In genomic region chr6:170276369-170277057, GRCh38 we compare ENCODE assay signal across 16 cellular contexts. TPM values are rescaled to one million over a fixed set of nuclear protein-coding genes. Genes with fewer than 3 reads are reported as not detected.
DNase-seq lines count a peak whose midpoint lies in the region; ATAC-seq and TF ChIP-seq lines count a peak whose summit lies in the region.
"Had no signal": no experiment of that assay in that cellular context is flagged by ENCODE, and none has a peak within 500 bp of the region (broad histone marks: within the 10 kb centered on the region; RNA-seq: fewer than 3 reads in every experiment).

No MANE protein-coding gene starts in this region.

- no peaks in the 10 kb centered on the region for H3K9me3 ChIP-seq in esophagus squamous epithelium
- no peaks in the 10 kb centered on the region for H3K9me3 ChIP-seq in right lobe of liver
- H3K9me3 ChIP-seq in stomach, result no peaks in the 10 kb centered on the region

- H3K4me1 ChIP-seq in esophagus squamous epithelium (peaks cover 14 to 56% (median 36%) of the 10 kb centered on the region in 3 donors), right lobe of liver (peaks cover 0 to 20% (median 2%) of the 10 kb centered on the region in 4 donors), stomach (peaks cover 10 to 36% (median 16%) of the 10 kb centered on the region in 4 donors)

- TF ChIP-seq EP300 in stomach (IDR thresholded peaks at IDR 0.05), result no peak

- DNase-seq in EH (ENCODE audit: low read depth) (peak; percentile 30), esophagus squamous epithelium (lab: John Stamatoyannopoulos, UW) (no peak), right lobe of liver (peak; percentile 62 to 88 (median 84)), stomach (peak; percentile 44), putamen (ENCODE audit: low spot score) (no peak), NCI-H526 (lab: John Stamatoyannopoulos, UW) (no peak), EL (no peak)
- DNase-seq in NK-92 treated with Interleukin-12 subunit alpha and Interleukin-12 subunit beta, amount 100 ng/mL, for 24 hours (lab: John Stamatoyannopoulos, UW), result no peak
- DNase-seq: activated CD4-positive, alpha-beta T cell treated with anti-CD3 and anti-CD28 coated beads for 48 hours; activated naive CD8-positive, alpha-beta T cell treated with anti-CD3 and anti-CD28 coated beads for 36 hours; COR-L47; NCI-H1930; NCI-H69; stimulated activated CD4-positive, alpha-beta T cell treated with anti-CD3 and anti-CD28 coated beads, Interleukin-15, amount 100 ng/mL, for 24 hours had no signal

- ATAC-seq in right lobe of liver, result peak; percentile 52 to 76 (median 62)

- intact Hi-C loops in esophagus squamous epithelium (cut with DNase I), result no loop called here
- intact Hi-C loops in right lobe of liver (cut with DNase I), result no loop called here
- intact Hi-C loops in stomach (cut with DNase I; ENCODE audit: low total_unique reads), result no loop called here

- H3K4me3 ChIP-seq in esophagus squamous epithelium, result peak overlapping the region in 1 of 4 donors; percentile 26
- H3K4me3 ChIP-seq in right lobe of liver, result no peak overlapping the region
- no peak overlapping the region for H3K4me3 ChIP-seq in stomach

- peaks cover 0 to 42% (median 0%) of the 10 kb centered on the region in 4 donors for H3K27me3 ChIP-seq in esophagus squamous epithelium
- H3K27me3 ChIP-seq in right lobe of liver, result no peaks in the 10 kb centered on the region
- peaks cover 0 to 22% (median 0%) of the 10 kb centered on the region in 3 donors for H3K27me3 ChIP-seq in stomach

- TF ChIP-seq POLR2A in esophagus squamous epithelium (IDR thresholded peaks at IDR 0.05) (no peak), right lobe of liver (IDR thresholded peaks at IDR 0.05) (no peak), stomach (IDR thresholded peaks at IDR 0.05) (no peak)

- 79 to 85% methylated on average over 5 to 20 of the region's 29 CpGs for WGBS in esophagus squamous epithelium, 2 donors
- 53% methylated on average over 21 of the region's 29 CpGs for WGBS in right lobe of liver (ENCODE audit: insufficient coverage, low coverage, low lambda C conversion rate, missing lambda C conversion rate)
- WGBS in stomach, 5 donors, result 71 to 77% (median 75%) methylated on average over 28 to 29 of the region's 29 CpGs

- TF ChIP-seq CTCF in esophagus squamous epithelium (IDR thresholded peaks at IDR 0.05) (no peak), right lobe of liver (IDR thresholded peaks at IDR 0.05) (no peak), stomach (IDR thresholded peaks at IDR 0.05) (no peak)

- H3K36me3 ChIP-seq in esophagus squamous epithelium (peaks cover 0 to 2% (median 0%) of the 10 kb centered on the region in 3 donors), right lobe of liver (no peaks in the 10 kb centered on the region), stomach (peaks cover 0 to under 1% (median 0%) of the 10 kb centered on the region in 4 donors)

- H3K27ac ChIP-seq in esophagus squamous epithelium (peak overlapping the region; percentile 47 to 80 (median 76)), right lobe of liver (peak overlapping the region; percentile 22 to 58 (median 24)), stomach (peak overlapping the region; percentile 26 to 85 (median 69))
- H3K27ac ChIP-seq: RWPE1 had no signal

RNA-seq across cellular contexts. Expression of gene DLL1, which starts 14.4 kb away (rescaled TPM):
- total RNA-seq in esophagus squamous epithelium (10 to 100 TPM in 3 of 4 donors, 1 to 10 TPM in 1; 8.3 to 37.6 (median 15.1) TPM), right lobe of liver (1 to 10 TPM; 2.0 to 9.6 (median 3.4) TPM), stomach (10 to 100 TPM in 2 of 5 donors, 1 to 10 TPM in 2, not detected in 1; 4.2 to 38.5 (median 9.6) TPM)
- 10 to 100 TPM in 1 of 3 donors, 1 to 10 TPM in 2; 3.4 to 14.1 (median 5.5) TPM for polyA plus RNA-seq in stomach
- total RNA-seq: T-helper 2 cell treated with Interferon-gamma antibody and Interleukin-4, amounts not matched to agents 100 ng/mL and 5 ng/mL, for 36 hours had no signal

RNA-seq across cellular contexts. Expression of gene FAM120B, which starts 30.0 kb away (rescaled TPM):
- 10 to 100 TPM in 3 of 4 donors, 1 to 10 TPM in 1; 8.4 to 25.6 (median 12.9) TPM for total RNA-seq in esophagus squamous epithelium
- 10 to 100 TPM in 5 of 6 experiments, 1 to 10 TPM in 1; 9.5 to 15.7 (median 13.1) TPM for total RNA-seq in right lobe of liver
- total RNA-seq in stomach, result 10 to 100 TPM; 26.4 to 66.5 (median 29.9) TPM
- polyA plus RNA-seq in stomach, result 1 to 10 TPM; 6.4 to 9.9 (median 9.4) TPM

Comparison
In these comparisons a context has a peak if more than half of its experiments do, and no peak if none do; other contexts are left out.
1. DNase-seq: peak in EH (single experiment), right lobe of liver (3 of 3) and stomach (single experiment); none in esophagus squamous epithelium (single experiment), putamen (single experiment), NCI-H526 (0 of 2), NK-92 treated with Interleukin-12 subunit alpha and Interleukin-12 subunit beta, amount 100 ng/mL, for 24 hours (single experiment) and EL (single experiment).
2. H3K27ac ChIP-seq: peak in every context shown above with its lines; median percentile 76 in esophagus squamous epithelium; 69 in stomach; 24 in right lobe of liver.